ENCODE assay signal across 9 cellular contexts in the genomic region with DNA sequence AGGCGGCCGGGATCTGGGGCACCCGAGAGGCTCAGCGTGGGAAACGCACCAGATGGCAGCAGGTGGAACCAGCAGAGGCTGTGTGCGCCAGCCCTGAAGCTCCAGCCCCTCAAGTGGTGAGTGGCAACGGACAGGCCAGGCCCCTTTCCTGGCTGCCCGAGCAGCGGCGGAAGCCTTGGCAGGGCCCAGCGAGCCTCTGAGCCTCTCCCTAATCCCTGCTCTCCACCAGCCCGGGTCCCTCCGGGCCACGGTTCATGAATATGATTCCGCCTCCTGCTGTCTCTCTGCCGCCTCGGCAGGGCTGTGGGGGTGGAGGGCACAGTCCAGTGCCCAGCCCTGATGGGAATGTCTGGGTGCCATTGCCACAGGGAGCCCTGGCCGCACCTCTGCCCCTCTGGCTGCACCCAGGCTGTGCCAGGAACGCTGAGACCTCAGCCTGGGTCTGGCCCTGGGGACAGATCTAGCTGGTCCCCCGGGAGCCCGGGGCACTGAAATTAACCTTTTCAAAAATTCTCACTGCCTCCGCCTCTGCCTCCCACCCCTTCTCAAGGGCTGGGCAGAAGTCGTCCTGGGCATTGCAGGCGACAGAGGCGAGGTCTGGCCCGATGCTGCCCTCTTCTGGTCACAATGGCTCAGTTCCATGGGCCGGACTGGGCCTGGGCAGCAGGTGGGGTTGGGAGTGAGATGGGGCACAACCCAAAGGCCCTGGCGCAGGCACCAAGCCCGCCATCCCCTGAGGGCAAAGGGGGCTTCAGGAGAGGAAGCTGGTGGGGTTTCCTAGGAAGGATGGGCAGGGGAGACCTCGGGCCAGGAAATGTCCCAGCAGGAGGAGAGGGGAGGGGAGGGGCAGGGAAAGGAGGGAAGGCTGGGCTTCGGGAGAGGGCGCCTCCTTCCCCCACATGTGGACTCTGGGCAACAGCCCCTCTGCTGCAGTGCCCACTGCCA. TPM values are rescaled to one million over a fixed set of nuclear protein-coding genes. Genes with fewer than 3 reads are reported as not detected.
DNase-seq lines count a peak whose midpoint lies in the region; ATAC-seq, FAIRE-seq and TF ChIP-seq lines count a peak whose summit lies in the region.
"Had no signal": no experiment of that assay in that cellular context is flagged by ENCODE, and none has a peak within 500 bp of the region (broad histone marks: within the 10 kb centered on the region; RNA-seq: fewer than 3 reads in every experiment).

No MANE protein-coding gene starts in this region.

- H3K27ac ChIP-seq in colonic mucosa (no peak overlapping the region), HepG2 (ENCODE audit: extremely low read length, insufficient read depth, low read length) (no peak overlapping the region)
- H3K27ac ChIP-seq: skin epidermis had no signal

- peak; percentile 81 for TF ChIP-seq RAD21 in HepG2 (CRISPR knock-in tag; IDR thresholded peaks at IDR 0.05)

- H3K4me1 ChIP-seq in colonic mucosa (peaks cover 5% of the 10 kb centered on the region), HepG2 (ENCODE audit: insufficient read depth, low read length) (no peaks in the 10 kb centered on the region)

- intact Hi-C loops in activated CD4-positive, alpha-beta T cell treated with anti-CD3 and anti-CD28 coated beads for 36 hours (cut with DNase I, micrococcal nuclease): loop anchor here (1.0 to 5.0 kb wide), 4 partner anchors 56 to 685 kb away; no protein-coding TSS in a partner anchor
- intact Hi-C loops in colonic mucosa (cut with DNase I): loop anchor here (10.0 kb wide), 1 partner anchor 109 kb away; no protein-coding TSS in a partner anchor
- intact Hi-C loops in HepG2 (cut with micrococcal nuclease; ENCODE audit: unreplicated experiment): no loop called here

- no peaks in the 10 kb centered on the region for H3K79me2 ChIP-seq in HepG2 (ENCODE audit: insufficient read depth, low read length)

- H3K4me1 Mint-ChIP-seq in activated CD4-positive, alpha-beta T cell treated with anti-CD3 and anti-CD28 coated beads for 36 hours: peaks cover 4% of the 10 kb centered on the region

- CTCF ChIA-PET in activated CD4-positive, alpha-beta T cell treated with anti-CD3 and anti-CD28 coated beads for 36 hours (lab: Charles Lee): interaction anchor here (0.8 to 1.2 kb wide), 3 partner anchors 40 to 142 kb away, joined by 3 to 5 read pairs (median 3); no protein-coding TSS in a partner anchor
- CTCF ChIA-PET in HepG2 (lab: Yijun Ruan, JAX; ENCODE audit: low intra/inter-chr PET ratio, low total read pairs): interaction anchor here (0.7 to 1.8 kb wide), 3 partner anchors 57 to 150 kb away, joined by 3 to 6 read pairs (median 4); no protein-coding TSS in a partner anchor

- in situ Hi-C loops in HepG2 (cut with HindIII; ENCODE audit: extremely low pct_ligation_motif_present, low pct_unique_long_range_greater_than_20kb): loop anchor here (10.0 kb wide), 1 partner anchor 109 kb away; no protein-coding TSS in a partner anchor

- ATAC-seq in HG02870 (IDR thresholded peaks at IDR 0.05; ENCODE audit: unreplicated experiment): peak; percentile 47
- peak; percentile 98 for ATAC-seq in activated CD4-positive, alpha-beta T cell treated with anti-CD3 and anti-CD28 coated beads for 36 hours
- ATAC-seq in HepG2: peak; percentile 90
- ATAC-seq in HG02885 (IDR thresholded peaks at IDR 0.05; ENCODE audit: poor library complexity, unreplicated experiment): no peak

- H3K9me3 ChIP-seq in colonic mucosa (no peaks in the 10 kb centered on the region), HepG2 (ENCODE audit: low read length) (no peaks in the 10 kb centered on the region)

- peak overlapping the region in 1 of 2 donors; percentile 44 for H3K9ac ChIP-seq in colonic mucosa (ENCODE audit: low read depth in 2 of 2, low read length in 2 of 2)
- no peak overlapping the region for H3K9ac ChIP-seq in HepG2 (ENCODE audit: insufficient read depth, low read depth, low read length)

- H3K27me3 ChIP-seq in GM06990 (replicated peaks; ENCODE audit: control insufficient read depth, insufficient read depth, low read length): no peaks in the 10 kb centered on the region; the same call in 1 of the 2 replicates
- no peaks in the 10 kb centered on the region for H3K27me3 ChIP-seq in colonic mucosa
- peaks cover 12 to 83% of the 10 kb centered on the region in 2 experiments for H3K27me3 ChIP-seq in HepG2 (ENCODE audit: control insufficient read depth in 1 of 2, insufficient read depth in 2 of 2, low read length in 2 of 2)

- peak overlapping the region; percentile 40 for H3K4me3 ChIP-seq in GM06990 (replicated peaks; ENCODE audit: low read depth, low read length)
- no peak overlapping the region for H3K4me3 ChIP-seq in colonic mucosa
- no peak overlapping the region for H3K4me3 ChIP-seq in HepG2 (replicated peaks in 1 of 3; ENCODE audit: insufficient read depth in 1 of 3, low read depth in 2 of 3, low read length in 3 of 3)
- H3K4me3 ChIP-seq: skin epidermis had no signal

- H4K20me1 ChIP-seq in HepG2 (ENCODE audit: insufficient read depth, low read length): no peaks in the 10 kb centered on the region

- H3K4me2 ChIP-seq in HepG2 (ENCODE audit: low read depth, low read length): no peak overlapping the region

- H3K36me3 ChIP-seq in GM06990 (ENCODE audit: control insufficient read depth, insufficient read depth, low read length) (no peaks in the 10 kb centered on the region), colonic mucosa (no peaks in the 10 kb centered on the region), HepG2 (replicated peaks in 1 of 2; ENCODE audit: control insufficient read depth in 1 of 2, insufficient read depth in 2 of 2, low read length in 2 of 2) (no peaks in the 10 kb centered on the region)

- DNase-seq in GM06990 (ENCODE audit: extremely low read depth, insufficient read length) (peak; percentile 62), NCI-H345 (lab: John Stamatoyannopoulos, UW) (peak; percentile 78), colonic mucosa (peak; percentile 73), HepG2 (ENCODE audit: low spot score) (peak; percentile 33)
- peak; percentile 86 for DNase-seq in activated CD4-positive, alpha-beta T cell treated with anti-CD3 and anti-CD28 coated beads for 36 hours
- peak; percentile 70 to 78 for DNase-seq in stimulated activated CD4-positive, alpha-beta T cell treated with anti-CD3 and anti-CD28 coated beads, Interleukin-2, amount 100 ng/mL, for 48 hours

- H3K27me3 Mint-ChIP-seq in activated CD4-positive, alpha-beta T cell treated with anti-CD3 and anti-CD28 coated beads for 36 hours: peaks cover 2% of the 10 kb centered on the region

- TF ChIP-seq CTCF in GM06990 (IDR thresholded peaks at IDR 0.05; ENCODE audit: insufficient read depth, low read length, poor library complexity, severe bottlenecking): peak; percentile 93
- peak; percentile 74 for TF ChIP-seq CTCF in colonic mucosa (IDR thresholded peaks at IDR 0.05)
- peak; percentile 96 for TF ChIP-seq CTCF in HepG2 (CRISPR knock-in tag; IDR thresholded peaks at IDR 0.05)

- TF ChIP-seq EP300 in HepG2 (IDR thresholded peaks at IDR 0.05; ENCODE audit: low read depth in 2 of 2, low read length in 2 of 2) (no peak), HepG2 (CRISPR knock-in tag; IDR thresholded peaks at IDR 0.05; ENCODE audit: borderline replicate concordance) (no peak)

- no peak for FAIRE-seq in HepG2 (lab: Jason Lieb, UNC)

- no peaks in the 10 kb centered on the region for H3K36me3 Mint-ChIP-seq in activated CD4-positive, alpha-beta T cell treated with anti-CD3 and anti-CD28 coated beads for 36 hours (ENCODE audit: low read depth)

- H3K9me3 Mint-ChIP-seq in activated CD4-positive, alpha-beta T cell treated with anti-CD3 and anti-CD28 coated beads for 36 hours (ENCODE audit: low read depth): no peaks in the 10 kb centered on the region

- no peak overlapping the region for H3K4me3 Mint-ChIP-seq in activated CD4-positive, alpha-beta T cell treated with anti-CD3 and anti-CD28 coated beads for 36 hours

- no peak overlapping the region for H3K27ac Mint-ChIP-seq in activated CD4-positive, alpha-beta T cell treated with anti-CD3 and anti-CD28 coated beads for 36 hours

- no peak overlapping the region for H2AFZ ChIP-seq in HepG2 (ENCODE audit: low read length)

- 43% methylated on average over 16 of the region's 32 CpGs for WGBS in HepG2 (ENCODE audit: low lambda C conversion rate)

- no TSS peak for BruUV-seq in HepG2 (replicated peaks; lab: Mats Ljungman, UMichigan)

- no peak for TF ChIP-seq POLR2A in HepG2 (IDR thresholded peaks at IDR 0.05; ENCODE audit: insufficient read depth in 1 of 2, low read depth in 2 of 2, low read length in 2 of 2)

- POLR2A ChIA-PET in activated CD4-positive, alpha-beta T cell treated with anti-CD3 and anti-CD28 coated beads for 36 hours (lab: Charles Lee): interaction anchor here (0.7 kb wide), 1 partner anchor 325 kb away, joined by 3 read pairs; no protein-coding TSS in a partner anchor
- POLR2A ChIA-PET in HepG2 (lab: Yijun Ruan, JAX): no interaction called here

RNA-seq across cellular contexts. Expression of gene CCDC187, which starts 20.3 kb away (rescaled TPM):
- total RNA-seq in activated CD4-positive, alpha-beta T cell treated with anti-CD3 and anti-CD28 coated beads for 36 hours: under 1 TPM in 1 of 2 experiments, not detected in 1; 0.05 TPM
- total RNA-seq in colonic mucosa: under 1 TPM; 0.30 to 0.48 TPM
- 0.13 TPM in 1 of 2 replicates, not detected in the other for total RNA-seq in HepG2 (2016; rRNA removed; fragmentation: Illumina TruSeq; extraction: Trizol)
- not detected in 2 replicates for total RNA-seq in HepG2 (2016; cell fraction: cytosol; rRNA removed; fragmentation: Illumina TruSeq; extraction: Trizol; ENCODE audit: low read depth)
- 0.09 TPM in 1 of 2 replicates, not detected in the other for total RNA-seq in HepG2 (2016; cell fraction: insoluble cytoplasmic fraction; rRNA removed; fragmentation: Illumina TruSeq; extraction: Trizol)
- 0.10 TPM in 1 of 2 replicates, not detected in the other for total RNA-seq in HepG2 (2016; cell fraction: membrane; rRNA removed; fragmentation: Illumina TruSeq; extraction: Trizol)
- 0.16 and 0.28 TPM in 2 replicates for total RNA-seq in HepG2 (2016; cell fraction: nucleus; rRNA removed; fragmentation: Illumina TruSeq; extraction: Trizol)
- polyA plus RNA-seq in HepG2 (2011; rRNA removed): 0.03 and 0.09 TPM in 2 replicates
- 0.01 and 0.03 TPM in 2 replicates for polyA plus RNA-seq in HepG2 (2011; cell fraction: cytosol; rRNA removed)
- polyA plus RNA-seq in HepG2 (2011; cell fraction: nucleus; rRNA removed): 0.45 and 0.48 TPM in 2 replicates
- 0.04 TPM in 1 of 2 replicates, not detected in the other for polyA plus RNA-seq in HepG2 (2012)
- polyA plus RNA-seq in HepG2 (2016; cell fraction: cytosol; fragmentation: Illumina TruSeq; extraction: Trizol; ENCODE audit: low read depth): not detected in 2 replicates
- polyA plus RNA-seq in HepG2 (2016; cell fraction: insoluble cytoplasmic fraction; fragmentation: Illumina TruSeq; extraction: Trizol; ENCODE audit: low read depth): not detected in 2 replicates
- 0.08 TPM in 1 of 2 replicates, not detected in the other for polyA plus RNA-seq in HepG2 (2016; cell fraction: membrane; fragmentation: Illumina TruSeq; extraction: Trizol; ENCODE audit: low read depth)
- 0.14 and 0.17 TPM in 2 replicates for polyA plus RNA-seq in HepG2 (2016; cell fraction: nucleus; fragmentation: Illumina TruSeq; extraction: Trizol; ENCODE audit: insufficient read depth, low read depth)
- polyA minus RNA-seq in HepG2 (2011; rRNA and poly(A)+ RNA removed; ENCODE audit: low replicate concordance): 0.20 and 0.49 TPM in 2 replicates
- polyA minus RNA-seq in HepG2 (2011; cell fraction: cytosol; rRNA and poly(A)+ RNA removed): not detected in 2 replicates
- polyA minus RNA-seq in HepG2 (2011; cell fraction: nucleus; rRNA and poly(A)+ RNA removed): 0.39 and 0.50 TPM in 2 replicates

RNA-seq across cellular contexts. Expression of gene QSOX2, which starts 38.0 kb away (rescaled TPM):
- total RNA-seq in activated CD4-positive, alpha-beta T cell treated with anti-CD3 and anti-CD28 coated beads for 36 hours: 10 to 100 TPM; 18.1 to 21.2 TPM
- 10 to 100 TPM in 1 of 2 donors, 1 to 10 TPM in 1; 4.9 to 12.0 TPM for total RNA-seq in colonic mucosa
- total RNA-seq in HepG2 (2016; rRNA removed; fragmentation: Illumina TruSeq; extraction: Trizol): 10.1 and 27.1 TPM in 2 replicates
- total RNA-seq in HepG2 (2016; cell fraction: cytosol; rRNA removed; fragmentation: Illumina TruSeq; extraction: Trizol; ENCODE audit: low read depth): 2.0 and 2.2 TPM in 2 replicates
- total RNA-seq in HepG2 (2016; cell fraction: insoluble cytoplasmic fraction; rRNA removed; fragmentation: Illumina TruSeq; extraction: Trizol): 9.0 and 27.0 TPM in 2 replicates
- 4.9 and 5.5 TPM in 2 replicates for total RNA-seq in HepG2 (2016; cell fraction: membrane; rRNA removed; fragmentation: Illumina TruSeq; extraction: Trizol)
- total RNA-seq in HepG2 (2016; cell fraction: nucleus; rRNA removed; fragmentation: Illumina TruSeq; extraction: Trizol): 29.4 and 33.0 TPM in 2 replicates
- polyA plus RNA-seq in HepG2 (2011; rRNA removed): 36.4 and 42.1 TPM in 2 replicates
- polyA plus RNA-seq in HepG2 (2011; cell fraction: cytosol; rRNA removed): 18.1 and 19.6 TPM in 2 replicates
- 53.2 and 71.8 TPM in 2 replicates for polyA plus RNA-seq in HepG2 (2011; cell fraction: nucleus; rRNA removed)
- polyA plus RNA-seq in HepG2 (2012): 28.3 and 37.6 TPM in 2 replicates
- 1.3 and 1.4 TPM in 2 replicates for polyA plus RNA-seq in HepG2 (2016; cell fraction: cytosol; fragmentation: Illumina TruSeq; extraction: Trizol; ENCODE audit: low read depth)
- polyA plus RNA-seq in HepG2 (2016; cell fraction: insoluble cytoplasmic fraction; fragmentation: Illumina TruSeq; extraction: Trizol; ENCODE audit: low read depth): 8.1 and 10.4 TPM in 2 replicates
- polyA plus RNA-seq in HepG2 (2016; cell fraction: membrane; fragmentation: Illumina TruSeq; extraction: Trizol; ENCODE audit: low read depth): 2.5 and 3.2 TPM in 2 replicates
- polyA plus RNA-seq in HepG2 (2016; cell fraction: nucleus; fragmentation: Illumina TruSeq; extraction: Trizol; ENCODE audit: insufficient read depth, low read depth): 56.3 and 58.3 TPM in 2 replicates
- 28.3 and 40.5 TPM in 2 replicates for polyA minus RNA-seq in HepG2 (2011; rRNA and poly(A)+ RNA removed; ENCODE audit: low replicate concordance)
- 18.7 and 20.4 TPM in 2 replicates for polyA minus RNA-seq in HepG2 (2011; cell fraction: cytosol; rRNA and poly(A)+ RNA removed)
- 26.1 and 26.5 TPM in 2 replicates for polyA minus RNA-seq in HepG2 (2011; cell fraction: nucleus; rRNA and poly(A)+ RNA removed)

RNA-seq across cellular contexts. Expression of gene GPSM1, which starts 43.8 kb away (rescaled TPM):
- total RNA-seq in activated CD4-positive, alpha-beta T cell treated with anti-CD3 and anti-CD28 coated beads for 36 hours: 10 to 100 TPM in 1 of 2 experiments, 1 to 10 TPM in 1; 9.6 to 10.8 TPM
- total RNA-seq in colonic mucosa (1 to 10 TPM; 2.3 to 3.4 TPM), HepG2 (2016; rRNA removed; fragmentation: Illumina TruSeq; extraction: Trizol) (0.59 and 1.0 TPM in 2 replicates)
- total RNA-seq in HepG2 (2016; cell fraction: cytosol; rRNA removed; fragmentation: Illumina TruSeq; extraction: Trizol; ENCODE audit: low read depth): 0.26 and 0.30 TPM in 2 replicates
- 0.55 and 1.1 TPM in 2 replicates for total RNA-seq in HepG2 (2016; cell fraction: insoluble cytoplasmic fraction; rRNA removed; fragmentation: Illumina TruSeq; extraction: Trizol)
- 0.53 and 0.72 TPM in 2 replicates for total RNA-seq in HepG2 (2016; cell fraction: membrane; rRNA removed; fragmentation: Illumina TruSeq; extraction: Trizol)
- 0.72 and 0.81 TPM in 2 replicates for total RNA-seq in HepG2 (2016; cell fraction: nucleus; rRNA removed; fragmentation: Illumina TruSeq; extraction: Trizol)
- 2.4 and 3.4 TPM in 2 replicates for polyA plus RNA-seq in HepG2 (2011; rRNA removed)
- polyA plus RNA-seq in HepG2 (2011; cell fraction: cytosol; rRNA removed): 1.6 and 2.7 TPM in 2 replicates
- 11.3 and 15.0 TPM in 2 replicates for polyA plus RNA-seq in HepG2 (2011; cell fraction: nucleus; rRNA removed)
- 1.2 and 1.6 TPM in 2 replicates for polyA plus RNA-seq in HepG2 (2012)
- polyA plus RNA-seq in HepG2 (2016; cell fraction: cytosol; fragmentation: Illumina TruSeq; extraction: Trizol; ENCODE audit: low read depth): 0.28 and 0.43 TPM in 2 replicates
- polyA plus RNA-seq in HepG2 (2016; cell fraction: insoluble cytoplasmic fraction; fragmentation: Illumina TruSeq; extraction: Trizol; ENCODE audit: low read depth): 0.72 and 1.2 TPM in 2 replicates
- polyA plus RNA-seq in HepG2 (2016; cell fraction: membrane; fragmentation: Illumina TruSeq; extraction: Trizol; ENCODE audit: low read depth): 0.61 and 1.2 TPM in 2 replicates
- 3.5 and 3.8 TPM in 2 replicates for polyA plus RNA-seq in HepG2 (2016; cell fraction: nucleus; fragmentation: Illumina TruSeq; extraction: Trizol; ENCODE audit: insufficient read depth, low read depth)
- polyA minus RNA-seq in HepG2 (2011; rRNA and poly(A)+ RNA removed; ENCODE audit: low replicate concordance): 2.9 and 5.8 TPM in 2 replicates
- polyA minus RNA-seq in HepG2 (2011; cell fraction: cytosol; rRNA and poly(A)+ RNA removed): 1.4 and 1.6 TPM in 2 replicates
- 1.7 TPM in 2 replicates for polyA minus RNA-seq in HepG2 (2011; cell fraction: nucleus; rRNA and poly(A)+ RNA removed)

Comparison
In these comparisons a context has a peak if more than half of its experiments do, and no peak if none do; other contexts are left out.
1. DNase-seq: peak in every context shown above with its lines; median percentile 86 in activated CD4-positive, alpha-beta T cell treated with anti-CD3 and anti-CD28 coated beads for 36 hours; 78 in NCI-H345; 74 in stimulated activated CD4-positive, alpha-beta T cell treated with anti-CD3 and anti-CD28 coated beads, Interleukin-2, amount 100 ng/mL, for 48 hours; 73 in colonic mucosa; 62 in GM06990; 33 in HepG2.